Comparison of ENCODE assay signal across 15 cellular contexts in the genomic region with DNA sequence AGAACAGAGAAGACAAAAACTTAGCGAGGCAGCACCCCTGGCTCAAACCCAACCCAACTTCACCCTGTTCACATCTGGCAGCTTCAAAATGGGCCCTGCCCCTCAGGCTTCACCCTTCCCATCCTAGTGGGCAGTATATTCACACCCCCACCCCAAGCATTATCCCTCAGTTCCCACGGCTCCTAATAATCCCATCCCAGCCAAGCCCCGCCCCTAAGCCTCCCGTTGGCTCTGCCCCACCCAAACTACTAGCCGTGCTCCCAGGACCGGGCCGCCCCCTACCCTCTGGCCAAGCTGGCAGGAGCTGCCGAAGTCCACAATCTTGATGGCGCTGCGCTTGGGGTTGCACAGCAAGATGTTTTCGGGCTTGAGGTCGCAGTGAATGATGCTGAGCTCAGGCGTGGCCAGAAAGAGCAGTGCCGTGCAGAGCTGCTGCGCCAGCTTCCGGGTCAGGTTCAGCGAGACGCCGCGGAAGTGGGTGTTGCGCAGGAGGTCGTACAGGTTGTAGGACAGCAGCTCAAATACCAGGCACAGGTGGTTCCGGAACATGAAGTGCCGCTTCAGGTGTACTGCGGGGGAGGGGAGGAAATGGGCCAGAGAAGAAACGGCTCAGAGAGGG. TPM values are rescaled to one million over a fixed set of nuclear protein-coding genes. Genes with fewer than 3 reads are reported as not detected.
DNase-seq lines count a peak whose midpoint lies in the region; ATAC-seq and TF ChIP-seq lines count a peak whose summit lies in the region.
"Had no signal": no experiment of that assay in that cellular context is flagged by ENCODE, and none has a peak within 500 bp of the region (broad histone marks: within the 10 kb centered on the region; RNA-seq: fewer than 3 reads in every experiment).

No MANE protein-coding gene starts in this region.

- peak overlapping the region; percentile 17 for H3K27ac Mint-ChIP-seq in activated naive CD8-positive, alpha-beta T cell treated with anti-CD3 and anti-CD28 coated beads, Interleukin-2, amount 10 ng/mL, durations not matched to agents 7 days and 5 days
- H3K27ac Mint-ChIP-seq in progenitor cell of endocrine pancreas, result peak overlapping the region; percentile 45

- DNase-seq in DMS153 (lab: John Stamatoyannopoulos, UW) (peak; percentile 85), NCI-H2196 treated with DMSO at 0.1 percent for 48 hours (lab: John Stamatoyannopoulos, UW; ENCODE audit: unreplicated experiment) (peak; percentile 91), progenitor cell of endocrine pancreas (ENCODE audit: low spot score, unreplicated experiment) (no peak)
- DNase-seq in activated naive CD8-positive, alpha-beta T cell treated with anti-CD3 and anti-CD28 coated beads, Interleukin-2, amount 10 ng/mL, durations not matched to agents 7 days and 5 days, result no peak
- DNase-seq: anterior cingulate cortex, left colon, NCI-H1092, NCI-H345, PC-3 had no signal

- no peak overlapping the region for H3K4me3 Mint-ChIP-seq in activated naive CD8-positive, alpha-beta T cell treated with anti-CD3 and anti-CD28 coated beads, Interleukin-2, amount 10 ng/mL, durations not matched to agents 7 days and 5 days
- H3K4me3 Mint-ChIP-seq in progenitor cell of endocrine pancreas (ENCODE audit: low read depth), result no peak overlapping the region

- H3K9me3 Mint-ChIP-seq in activated naive CD8-positive, alpha-beta T cell treated with anti-CD3 and anti-CD28 coated beads, Interleukin-2, amount 10 ng/mL, durations not matched to agents 7 days and 5 days, result no peaks in the 10 kb centered on the region
- H3K9me3 Mint-ChIP-seq in progenitor cell of endocrine pancreas (ENCODE audit: low read depth), result no peaks in the 10 kb centered on the region

- no peaks in the 10 kb centered on the region for H3K27me3 Mint-ChIP-seq in activated naive CD8-positive, alpha-beta T cell treated with anti-CD3 and anti-CD28 coated beads, Interleukin-2, amount 10 ng/mL, durations not matched to agents 7 days and 5 days
- no peaks in the 10 kb centered on the region for H3K27me3 Mint-ChIP-seq in progenitor cell of endocrine pancreas

- POLR2A ChIA-PET in activated naive CD8-positive, alpha-beta T cell treated with anti-CD3 and anti-CD28 coated beads, Interleukin-2, amount 10 ng/mL, durations not matched to agents 7 days and 5 days (lab: Charles Lee), result interaction anchor here (0.8 kb wide), 1 partner anchor 17 kb away, joined by 4 read pairs; no protein-coding TSS in a partner anchor

- H3K36me3 Mint-ChIP-seq in activated naive CD8-positive, alpha-beta T cell treated with anti-CD3 and anti-CD28 coated beads, Interleukin-2, amount 10 ng/mL, durations not matched to agents 7 days and 5 days, result peaks cover 17% of the 10 kb centered on the region
- H3K36me3 Mint-ChIP-seq in progenitor cell of endocrine pancreas (ENCODE audit: insufficient read depth), result peaks cover 26% of the 10 kb centered on the region

- no peak for ATAC-seq in activated naive CD8-positive, alpha-beta T cell treated with anti-CD3 and anti-CD28 coated beads, Interleukin-2, amount 10 ng/mL, durations not matched to agents 7 days and 5 days (ENCODE audit: low read depth)
- no peak for ATAC-seq in GM18505 (IDR thresholded peaks at IDR 0.05; ENCODE audit: unreplicated experiment)
- ATAC-seq in HG02970 (IDR thresholded peaks at IDR 0.05; ENCODE audit: low FRiP score, unreplicated experiment), result no peak
- no peak for ATAC-seq in GM19395 (IDR thresholded peaks at IDR 0.05; ENCODE audit: unreplicated experiment)
- ATAC-seq: left colon, PC-3 had no signal

- no peak for TF ChIP-seq POLR2A in GM18505 (IDR thresholded peaks at IDR 0.05; ENCODE audit: borderline replicate concordance, extremely low read depth, insufficient read depth, insufficient read length)

- H3K4me1 Mint-ChIP-seq in activated naive CD8-positive, alpha-beta T cell treated with anti-CD3 and anti-CD28 coated beads, Interleukin-2, amount 10 ng/mL, durations not matched to agents 7 days and 5 days, result peaks cover 24% of the 10 kb centered on the region
- H3K4me1 Mint-ChIP-seq in progenitor cell of endocrine pancreas (ENCODE audit: low read depth), result peaks cover 20% of the 10 kb centered on the region

- no peak for TF ChIP-seq CTCF in progenitor cell of endocrine pancreas (IDR thresholded peaks at IDR 0.05; ENCODE audit: unreplicated experiment)

RNA-seq across cellular contexts. Expression of a gene that starts 5.8 kb away (rescaled TPM):
- total RNA-seq in activated naive CD8-positive, alpha-beta T cell treated with anti-CD3 and anti-CD28 coated beads, Interleukin-2, amount 10 ng/mL, durations not matched to agents 7 days and 5 days, result 10 to 100 TPM; 15.8 to 17.3 TPM
- total RNA-seq in progenitor cell of endocrine pancreas, result 80.7 and 90.7 TPM in 2 replicates

RNA-seq across cellular contexts. Expression of a gene that starts 18.1 kb away (rescaled TPM):
- 100 to 1,000 TPM; 344 to 357 TPM for total RNA-seq in activated naive CD8-positive, alpha-beta T cell treated with anti-CD3 and anti-CD28 coated beads, Interleukin-2, amount 10 ng/mL, durations not matched to agents 7 days and 5 days
- 250 and 271 TPM in 2 replicates for total RNA-seq in progenitor cell of endocrine pancreas

RNA-seq across cellular contexts. Expression of a gene that starts 49.5 kb away (rescaled TPM):
- not detected for total RNA-seq in activated naive CD8-positive, alpha-beta T cell treated with anti-CD3 and anti-CD28 coated beads, Interleukin-2, amount 10 ng/mL, durations not matched to agents 7 days and 5 days
- not detected in 2 replicates for total RNA-seq in progenitor cell of endocrine pancreas
- total RNA-seq: esophagus muscularis mucosa, left colon, PC-3, pulmonary artery endothelial cell, thoracic aorta had no signal

Comparison
In these comparisons a context has a peak if more than half of its experiments do, and no peak if none do; other contexts are left out.
1. DNase-seq: peak in DMS153 (single experiment) and NCI-H2196 treated with DMSO at 0.1 percent for 48 hours (single experiment); none in activated naive CD8-positive, alpha-beta T cell treated with anti-CD3 and anti-CD28 coated beads, Interleukin-2, amount 10 ng/mL, durations not matched to agents 7 days and 5 days (single experiment) and progenitor cell of endocrine pancreas (single experiment).